Comparison of ENCODE assay signal across 8 cellular contexts in genomic region chr21:44939532-44940115, GRCh38. TPM values are rescaled to one million over a fixed set of nuclear protein-coding genes. Genes with fewer than 3 reads are reported as not detected.
DNase-seq lines count a peak whose midpoint lies in the region; ATAC-seq, FAIRE-seq and TF ChIP-seq lines count a peak whose summit lies in the region.

TSS of gene SLX9 (plus strand) at chr21:44940029. CDS start at chr21:44940058, 29 bp downstream.

- POLR2A ChIA-PET in HepG2 (lab: Yijun Ruan, JAX): interaction anchor here (0.7 to 2.6 kb wide), 7 partner anchors 8 to 586 kb away, joined by 3 to 17 read pairs (median 3); partner anchors contain the start of gene PTTG1IP

- H3K4me2 ChIP-seq in HepG2 (ENCODE audit: low read depth, low read length): peak within 1 kb of the TSS; percentile 89

- H3K4me1 Mint-ChIP-seq in dendritic cell treated with granulocyte-macrophage colony-stimulating factor and Interleukin-4, amounts not matched to agents 40 ng/mL and 50 ng/mL, for 4 days (ENCODE audit: low read depth): peaks cover 52% of the 10 kb centered on the region

- peaks cover 37% of the 10 kb centered on the region for H3K36me3 Mint-ChIP-seq in dendritic cell treated with granulocyte-macrophage colony-stimulating factor and Interleukin-4, amounts not matched to agents 40 ng/mL and 50 ng/mL, for 4 days (ENCODE audit: low read depth)

- no peaks in the 10 kb centered on the region for H3K27me3 Mint-ChIP-seq in dendritic cell treated with granulocyte-macrophage colony-stimulating factor and Interleukin-4, amounts not matched to agents 40 ng/mL and 50 ng/mL, for 4 days

- in situ Hi-C loops in HepG2 (cut with HindIII; ENCODE audit: extremely low pct_ligation_motif_present, low pct_unique_long_range_greater_than_20kb): no loop called here

- H3K9me3 Mint-ChIP-seq in dendritic cell treated with granulocyte-macrophage colony-stimulating factor and Interleukin-4, amounts not matched to agents 40 ng/mL and 50 ng/mL, for 4 days: no peaks in the 10 kb centered on the region

- H3K36me3 ChIP-seq in ACC112 (ENCODE audit: insufficient read depth, low read length) (no peaks in the 10 kb centered on the region), HepG2 (replicated peaks in 1 of 2; ENCODE audit: control insufficient read depth in 1 of 2, insufficient read depth in 2 of 2, low read length in 2 of 2) (peaks cover 6 to 22% of the 10 kb centered on the region in 2 experiments)

- no peak within 1 kb of the TSS for H3K27ac ChIP-seq in ACC112 (ENCODE audit: low read depth, low read length)
- peak within 1 kb of the TSS; percentile 70 for H3K27ac ChIP-seq in HepG2 (ENCODE audit: extremely low read length, insufficient read depth, low read length)

- no TSS peak for BruUV-seq in HepG2 (replicated peaks; lab: Mats Ljungman, UMichigan)

- TF ChIP-seq CTCF in HepG2 (CRISPR knock-in tag; IDR thresholded peaks at IDR 0.05): no peak

- H3K9ac ChIP-seq in HepG2 (ENCODE audit: insufficient read depth, low read depth, low read length): peak within 1 kb of the TSS; percentile 88

- CTCF ChIA-PET in HepG2 (lab: Yijun Ruan, JAX; ENCODE audit: low intra/inter-chr PET ratio, low total read pairs): no interaction called here

- peak within 1 kb of the TSS; percentile 85 for H3K4me3 Mint-ChIP-seq in dendritic cell treated with granulocyte-macrophage colony-stimulating factor and Interleukin-4, amounts not matched to agents 40 ng/mL and 50 ng/mL, for 4 days

- TF ChIP-seq EP300 in HepG2 (IDR thresholded peaks at IDR 0.05; ENCODE audit: low read depth in 2 of 2, low read length in 2 of 2) (peak; percentile 45 to 62; a peak in 3 of 4 replicates), HepG2 (CRISPR knock-in tag; IDR thresholded peaks at IDR 0.05; ENCODE audit: borderline replicate concordance) (peak; percentile 14; the same call in 1 of the 2 replicates)

- WGBS in HepG2 (ENCODE audit: low lambda C conversion rate): 0% methylated on average over 12 of the region's 69 CpGs

- H3K27me3 ChIP-seq in ACC112 (ENCODE audit: insufficient read depth, low read length) (no peaks in the 10 kb centered on the region), HepG2 (ENCODE audit: control insufficient read depth in 1 of 2, insufficient read depth in 2 of 2, low read length in 2 of 2) (no peaks in the 10 kb centered on the region; a peak in 1 of 5 replicates)

- TF ChIP-seq POLR2A in HepG2 (IDR thresholded peaks at IDR 0.05; ENCODE audit: insufficient read depth in 1 of 2, low read depth in 2 of 2, low read length in 2 of 2): peak; percentile 56 to 84

- peaks cover 39% of the 10 kb centered on the region for H3K79me2 ChIP-seq in ACC112 (ENCODE audit: control insufficient read depth, insufficient read depth, low read length, unreplicated experiment)
- peaks cover 52% of the 10 kb centered on the region for H3K79me2 ChIP-seq in HepG2 (ENCODE audit: insufficient read depth, low read length)

- intact Hi-C loops in dendritic cell treated with granulocyte-macrophage colony-stimulating factor and Interleukin-4, amounts not matched to agents 40 ng/mL and 50 ng/mL, for 4 days (cut with micrococcal nuclease): no loop called here
- intact Hi-C loops in HepG2 (cut with micrococcal nuclease; ENCODE audit: unreplicated experiment): no loop called here

- peaks cover 7% of the 10 kb centered on the region for H4K20me1 ChIP-seq in HepG2 (ENCODE audit: insufficient read depth, low read length)

- H2AFZ ChIP-seq in ACC112 (ENCODE audit: low read length, unreplicated experiment): peak within 1 kb of the TSS; percentile 97
- H2AFZ ChIP-seq in HepG2 (ENCODE audit: low read length): peak within 1 kb of the TSS; percentile 37

- no peaks in the 10 kb centered on the region for H3K9me3 ChIP-seq in HepG2 (ENCODE audit: low read length)

- H3K27ac Mint-ChIP-seq in dendritic cell treated with granulocyte-macrophage colony-stimulating factor and Interleukin-4, amounts not matched to agents 40 ng/mL and 50 ng/mL, for 4 days: peak within 1 kb of the TSS; percentile 88

- no peak for FAIRE-seq in HepG2 (lab: Jason Lieb, UNC)

- peak within 1 kb of the TSS; percentile 100 for H3K4me3 ChIP-seq in ACC112 (ENCODE audit: low read depth, low read length)
- H3K4me3 ChIP-seq in HepG2 (replicated peaks in 1 of 3; ENCODE audit: insufficient read depth in 1 of 3, low read depth in 2 of 3, low read length in 3 of 3): peak within 1 kb of the TSS; percentile 78 to 95 (median 81)

- DNase-seq in NCI-H526 treated with DMSO at 0.1 percent for 48 hours (lab: John Stamatoyannopoulos, UW): peak; percentile 62
- DNase-seq in activated CD4-positive, alpha-beta T cell treated with anti-CD3 and anti-CD28 coated beads, Interleukin-2, amount 50 U/mL, for 1 hour: peak; percentile 77
- peak; percentile 62 for DNase-seq in HepG2 (ENCODE audit: low spot score)
- DNase-seq in stimulated activated CD4-positive, alpha-beta T cell treated with anti-CD3 and anti-CD28 coated beads, Interleukin-2, amount 100 ng/mL, for 48 hours: peak; percentile 78 to 82

- ATAC-seq in GM18520 (IDR thresholded peaks at IDR 0.05; ENCODE audit: unreplicated experiment) (peak; percentile 53), HG03175 (IDR thresholded peaks at IDR 0.05; ENCODE audit: unreplicated experiment) (peak; percentile 84), HepG2 (peak; percentile 89)

- H3K4me1 ChIP-seq in ACC112 (ENCODE audit: control insufficient read depth, insufficient read depth, low read length, unreplicated experiment) (peaks cover 20% of the 10 kb centered on the region), HepG2 (ENCODE audit: insufficient read depth, low read length) (peaks cover 62% of the 10 kb centered on the region)

- TF ChIP-seq RAD21 in HepG2 (CRISPR knock-in tag; IDR thresholded peaks at IDR 0.05): peak; percentile 46

TF ChIP-seq in HepG2, 621 proteins besides CTCF, POLR2A, EP300 and RAD21 (continues in another document):
- no peak for TF ChIP-seq USF2 (IDR thresholded peaks at IDR 0.05; ENCODE audit: low read depth, low read length)
- TF ChIP-seq USF2 (CRISPR knock-in tag; IDR thresholded peaks at IDR 0.05; ENCODE audit: borderline replicate concordance): no peak; the same call in 1 of the 2 replicates
- TF ChIP-seq ZNF513 (CRISPR knock-in tag; conservative IDR thresholded peaks at IDR 0.05): no peak
- no peak for TF ChIP-seq BRCA1 (CRISPR knock-in tag; IDR thresholded peaks at IDR 0.05)

RNA-seq across cellular contexts. Expression of gene SLX9, which starts in this region (rescaled TPM):
- total RNA-seq in HepG2 (2016; rRNA removed; fragmentation: Illumina TruSeq; extraction: Trizol): 47.1 and 51.5 TPM in 2 replicates
- 43.4 and 50.9 TPM in 2 replicates for total RNA-seq in HepG2 (2016; cell fraction: cytosol; rRNA removed; fragmentation: Illumina TruSeq; extraction: Trizol; ENCODE audit: low read depth)
- 51.9 and 55.4 TPM in 2 replicates for total RNA-seq in HepG2 (2016; cell fraction: insoluble cytoplasmic fraction; rRNA removed; fragmentation: Illumina TruSeq; extraction: Trizol)
- 31.2 and 37.8 TPM in 2 replicates for total RNA-seq in HepG2 (2016; cell fraction: membrane; rRNA removed; fragmentation: Illumina TruSeq; extraction: Trizol)
- total RNA-seq in HepG2 (2016; cell fraction: nucleus; rRNA removed; fragmentation: Illumina TruSeq; extraction: Trizol): 17.3 and 20.5 TPM in 2 replicates
- 21.0 and 22.6 TPM in 2 replicates for polyA plus RNA-seq in HepG2 (2011; rRNA removed)
- 32.4 and 47.0 TPM in 2 replicates for polyA plus RNA-seq in HepG2 (2011; cell fraction: cytosol; rRNA removed)
- 22.9 and 26.2 TPM in 2 replicates for polyA plus RNA-seq in HepG2 (2011; cell fraction: nucleus; rRNA removed)
- polyA plus RNA-seq in HepG2 (2012): 22.9 TPM in 2 replicates
- 43.3 and 45.1 TPM in 2 replicates for polyA plus RNA-seq in HepG2 (2016; cell fraction: cytosol; fragmentation: Illumina TruSeq; extraction: Trizol; ENCODE audit: low read depth)
- 53.9 and 57.5 TPM in 2 replicates for polyA plus RNA-seq in HepG2 (2016; cell fraction: insoluble cytoplasmic fraction; fragmentation: Illumina TruSeq; extraction: Trizol; ENCODE audit: low read depth)
- polyA plus RNA-seq in HepG2 (2016; cell fraction: membrane; fragmentation: Illumina TruSeq; extraction: Trizol; ENCODE audit: low read depth): 27.6 and 29.8 TPM in 2 replicates
- 35.4 and 41.4 TPM in 2 replicates for polyA plus RNA-seq in HepG2 (2016; cell fraction: nucleus; fragmentation: Illumina TruSeq; extraction: Trizol; ENCODE audit: insufficient read depth, low read depth)
- 14.1 and 17.2 TPM in 2 replicates for polyA minus RNA-seq in HepG2 (2011; rRNA and poly(A)+ RNA removed; ENCODE audit: low replicate concordance)
- 15.8 and 22.1 TPM in 2 replicates for polyA minus RNA-seq in HepG2 (2011; cell fraction: cytosol; rRNA and poly(A)+ RNA removed)
- polyA minus RNA-seq in HepG2 (2011; cell fraction: nucleus; rRNA and poly(A)+ RNA removed): 5.8 and 8.6 TPM in 2 replicates
